1 cellular context compared by ENCODE assay signal in the genomic region with DNA sequence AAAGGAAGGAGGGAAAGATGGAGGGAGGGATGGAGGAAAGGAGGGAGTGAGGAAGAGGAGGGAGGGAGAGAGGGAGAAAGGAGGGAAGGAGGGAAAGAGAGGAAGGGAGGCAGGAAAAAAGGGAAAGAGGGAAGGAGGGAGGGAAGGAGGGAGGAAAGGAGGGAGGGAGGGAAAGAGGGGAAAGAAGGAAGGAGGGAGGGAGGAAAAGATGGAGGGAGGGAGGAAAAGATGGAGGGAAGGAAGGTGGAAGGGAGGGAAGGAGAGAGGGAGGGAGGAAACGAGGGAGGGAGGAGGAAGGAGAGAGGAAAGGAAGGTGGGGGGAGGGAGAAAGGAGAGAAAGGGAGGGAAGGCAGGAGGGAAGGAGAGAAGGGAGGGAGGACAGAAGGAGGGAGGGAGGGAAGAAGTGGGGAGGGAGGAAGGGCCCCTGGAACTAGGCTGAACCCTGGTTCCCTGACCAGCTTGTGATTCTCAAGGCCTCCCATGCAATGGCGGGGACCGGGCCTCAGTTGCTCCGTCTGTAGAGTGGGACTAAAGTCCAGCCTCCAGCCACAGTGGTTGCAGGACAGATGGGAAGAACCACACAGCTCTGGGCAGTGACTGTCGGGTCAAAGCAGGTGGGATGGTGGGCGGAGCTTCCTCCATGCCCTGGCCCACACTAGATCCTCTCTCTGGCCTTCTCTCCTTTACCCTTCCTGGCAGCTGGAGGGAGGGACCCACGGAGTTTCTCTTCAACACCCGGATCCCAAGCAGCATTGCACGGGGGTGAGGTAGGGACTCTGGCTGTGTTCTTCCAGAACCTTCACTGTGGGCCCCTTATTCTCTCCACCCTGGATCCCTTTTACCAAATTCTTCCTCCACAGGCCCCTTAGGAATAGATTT.
A peak's percentile ranks its signal among the peaks of the same experiment; 100 is the strongest.
TF ChIP-seq lines count a peak whose summit lies in the region.

No MANE protein-coding gene starts in this region.

TF ChIP-seq in HepG2, 621 proteins besides CTCF, POLR2A, EP300 and RAD21 (continued from another document and continues in another):
- TF ChIP-seq, protein P1, sequence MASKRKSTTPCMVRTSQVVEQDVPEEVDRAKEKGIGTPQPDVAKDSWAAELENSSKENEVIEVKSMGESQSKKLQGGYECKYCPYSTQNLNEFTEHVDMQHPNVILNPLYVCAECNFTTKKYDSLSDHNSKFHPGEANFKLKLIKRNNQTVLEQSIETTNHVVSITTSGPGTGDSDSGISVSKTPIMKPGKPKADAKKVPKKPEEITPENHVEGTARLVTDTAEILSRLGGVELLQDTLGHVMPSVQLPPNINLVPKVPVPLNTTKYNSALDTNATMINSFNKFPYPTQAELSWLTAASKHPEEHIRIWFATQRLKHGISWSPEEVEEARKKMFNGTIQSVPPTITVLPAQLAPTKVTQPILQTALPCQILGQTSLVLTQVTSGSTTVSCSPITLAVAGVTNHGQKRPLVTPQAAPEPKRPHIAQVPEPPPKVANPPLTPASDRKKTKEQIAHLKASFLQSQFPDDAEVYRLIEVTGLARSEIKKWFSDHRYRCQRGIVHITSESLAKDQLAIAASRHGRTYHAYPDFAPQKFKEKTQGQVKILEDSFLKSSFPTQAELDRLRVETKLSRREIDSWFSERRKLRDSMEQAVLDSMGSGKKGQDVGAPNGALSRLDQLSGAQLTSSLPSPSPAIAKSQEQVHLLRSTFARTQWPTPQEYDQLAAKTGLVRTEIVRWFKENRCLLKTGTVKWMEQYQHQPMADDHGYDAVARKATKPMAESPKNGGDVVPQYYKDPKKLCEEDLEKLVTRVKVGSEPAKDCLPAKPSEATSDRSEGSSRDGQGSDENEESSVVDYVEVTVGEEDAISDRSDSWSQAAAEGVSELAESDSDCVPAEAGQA (IDR thresholded peaks at IDR 0.05; ENCODE audit: low read depth) = no peak
- TF ChIP-seq, protein P1 (CRISPR knock-in tag; IDR thresholded peaks at IDR 0.05; ENCODE audit: borderline replicate concordance) = no peak
- TF ChIP-seq, protein P2, sequence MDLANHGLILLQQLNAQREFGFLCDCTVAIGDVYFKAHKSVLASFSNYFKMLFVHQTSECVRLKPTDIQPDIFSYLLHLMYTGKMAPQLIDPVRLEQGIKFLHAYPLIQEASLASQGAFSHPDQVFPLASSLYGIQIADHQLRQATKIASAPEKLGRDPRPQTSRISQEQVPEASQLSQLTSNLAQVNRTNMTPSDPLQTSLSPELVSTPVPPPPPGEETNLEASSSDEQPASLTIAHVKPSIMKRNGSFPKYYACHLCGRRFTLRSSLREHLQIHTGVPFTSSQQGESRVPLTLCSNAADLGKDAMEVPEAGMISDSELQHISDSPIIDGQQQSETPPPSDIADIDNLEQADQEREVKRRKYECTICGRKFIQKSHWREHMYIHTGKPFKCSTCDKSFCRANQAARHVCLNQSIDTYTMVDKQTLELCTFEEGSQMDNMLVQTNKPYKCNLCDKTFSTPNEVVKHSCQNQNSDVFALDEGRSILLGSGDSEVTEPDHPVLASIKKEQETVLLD (CRISPR knock-in tag; IDR thresholded peaks at IDR 0.05; ENCODE audit: low read depth) = no peak
- TF ChIP-seq ZNF619 (CRISPR knock-in tag; IDR thresholded peaks at IDR 0.05) (0 out of 2 replicates have a peak, but pooled peaks have one; percentile 27), ADNP (CRISPR knock-in tag; IDR thresholded peaks at IDR 0.05) (peak; percentile 69; the same call in 1 of the 2 replicates), ZFY (CRISPR knock-in tag; IDR thresholded peaks at IDR 0.05) (no peak), PCBP1 (IDR thresholded peaks at IDR 0.05; ENCODE audit: borderline replicate concordance, low read depth, low read length) (peak; percentile 84; the same call in 1 of the 2 replicates), BORCS8-MEF2B (CRISPR knock-in tag; IDR thresholded peaks at IDR 0.05) (0 out of 2 replicates have a peak, but pooled peaks have one; percentile 25), KDM5B (CRISPR knock-in tag; IDR thresholded peaks at IDR 0.05; ENCODE audit: borderline replicate concordance) (peak; percentile 21; the same call in 1 of the 2 replicates), ZNF143 (CRISPR knock-in tag; IDR thresholded peaks at IDR 0.05) (no peak), U2AF1 (optimal IDR thresholded peaks at IDR 0.05; ENCODE audit: low read depth, low read length) (no peak), NFE2L1 (CRISPR knock-in tag; IDR thresholded peaks at IDR 0.05; ENCODE audit: borderline replicate concordance) (no peak), ZNF768 (CRISPR knock-in tag; IDR thresholded peaks at IDR 0.05) (peak; percentile 80), SMAD9 (CRISPR knock-in tag; IDR thresholded peaks at IDR 0.05) (no peak), EHMT2 (IDR thresholded peaks at IDR 0.05; ENCODE audit: borderline replicate concordance, low read depth, low read length) (no peak), ZNF274 (CRISPR knock-in tag; IDR thresholded peaks at IDR 0.05) (no peak; the same call in 1 of the 2 replicates), KDM1A (CRISPR knock-in tag; IDR thresholded peaks at IDR 0.05) (peak; percentile 86), PCBP2 (optimal IDR thresholded peaks at IDR 0.05; ENCODE audit: low read depth, low read length, poor library complexity, severe bottlenecking) (peak; percentile 98), CBX1 (IDR thresholded peaks at IDR 0.05; ENCODE audit: low read depth) (peak; percentile 53), SALL1 (CRISPR knock-in tag; IDR thresholded peaks at IDR 0.05) (0 out of 2 replicates have a peak, but pooled peaks have one; percentile 4), ZNF350 (CRISPR knock-in tag; IDR thresholded peaks at IDR 0.05; ENCODE audit: borderline replicate concordance, low read depth) (0 out of 2 replicates have a peak, but pooled peaks have one; percentile 17), YEATS2 (CRISPR knock-in tag; IDR thresholded peaks at IDR 0.05; ENCODE audit: borderline replicate concordance) (peak; percentile 17; the same call in 1 of the 2 replicates), ZNF75D (CRISPR knock-in tag; IDR thresholded peaks at IDR 0.05; ENCODE audit: borderline replicate concordance) (no peak), ZNF841 (CRISPR knock-in tag; IDR thresholded peaks at IDR 0.05; ENCODE audit: borderline replicate concordance) (no peak)
- TF ChIP-seq, protein P3, sequence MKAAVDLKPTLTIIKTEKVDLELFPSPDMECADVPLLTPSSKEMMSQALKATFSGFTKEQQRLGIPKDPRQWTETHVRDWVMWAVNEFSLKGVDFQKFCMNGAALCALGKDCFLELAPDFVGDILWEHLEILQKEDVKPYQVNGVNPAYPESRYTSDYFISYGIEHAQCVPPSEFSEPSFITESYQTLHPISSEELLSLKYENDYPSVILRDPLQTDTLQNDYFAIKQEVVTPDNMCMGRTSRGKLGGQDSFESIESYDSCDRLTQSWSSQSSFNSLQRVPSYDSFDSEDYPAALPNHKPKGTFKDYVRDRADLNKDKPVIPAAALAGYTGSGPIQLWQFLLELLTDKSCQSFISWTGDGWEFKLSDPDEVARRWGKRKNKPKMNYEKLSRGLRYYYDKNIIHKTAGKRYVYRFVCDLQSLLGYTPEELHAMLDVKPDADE (CRISPR knock-in tag; IDR thresholded peaks at IDR 0.05) = no peak
- TF ChIP-seq, protein P4, sequence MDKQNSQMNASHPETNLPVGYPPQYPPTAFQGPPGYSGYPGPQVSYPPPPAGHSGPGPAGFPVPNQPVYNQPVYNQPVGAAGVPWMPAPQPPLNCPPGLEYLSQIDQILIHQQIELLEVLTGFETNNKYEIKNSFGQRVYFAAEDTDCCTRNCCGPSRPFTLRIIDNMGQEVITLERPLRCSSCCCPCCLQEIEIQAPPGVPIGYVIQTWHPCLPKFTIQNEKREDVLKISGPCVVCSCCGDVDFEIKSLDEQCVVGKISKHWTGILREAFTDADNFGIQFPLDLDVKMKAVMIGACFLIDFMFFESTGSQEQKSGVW (CRISPR knock-in tag; IDR thresholded peaks at IDR 0.05; ENCODE audit: borderline replicate concordance) = no peak
- TF ChIP-seq, protein P5, sequence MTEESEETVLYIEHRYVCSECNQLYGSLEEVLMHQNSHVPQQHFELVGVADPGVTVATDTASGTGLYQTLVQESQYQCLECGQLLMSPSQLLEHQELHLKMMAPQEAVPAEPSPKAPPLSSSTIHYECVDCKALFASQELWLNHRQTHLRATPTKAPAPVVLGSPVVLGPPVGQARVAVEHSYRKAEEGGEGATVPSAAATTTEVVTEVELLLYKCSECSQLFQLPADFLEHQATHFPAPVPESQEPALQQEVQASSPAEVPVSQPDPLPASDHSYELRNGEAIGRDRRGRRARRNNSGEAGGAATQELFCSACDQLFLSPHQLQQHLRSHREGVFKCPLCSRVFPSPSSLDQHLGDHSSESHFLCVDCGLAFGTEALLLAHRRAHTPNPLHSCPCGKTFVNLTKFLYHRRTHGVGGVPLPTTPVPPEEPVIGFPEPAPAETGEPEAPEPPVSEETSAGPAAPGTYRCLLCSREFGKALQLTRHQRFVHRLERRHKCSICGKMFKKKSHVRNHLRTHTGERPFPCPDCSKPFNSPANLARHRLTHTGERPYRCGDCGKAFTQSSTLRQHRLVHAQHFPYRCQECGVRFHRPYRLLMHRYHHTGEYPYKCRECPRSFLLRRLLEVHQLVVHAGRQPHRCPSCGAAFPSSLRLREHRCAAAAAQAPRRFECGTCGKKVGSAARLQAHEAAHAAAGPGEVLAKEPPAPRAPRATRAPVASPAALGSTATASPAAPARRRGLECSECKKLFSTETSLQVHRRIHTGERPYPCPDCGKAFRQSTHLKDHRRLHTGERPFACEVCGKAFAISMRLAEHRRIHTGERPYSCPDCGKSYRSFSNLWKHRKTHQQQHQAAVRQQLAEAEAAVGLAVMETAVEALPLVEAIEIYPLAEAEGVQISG (CRISPR knock-in tag; IDR thresholded peaks at IDR 0.05) = no peak
- TF ChIP-seq, protein P6, sequence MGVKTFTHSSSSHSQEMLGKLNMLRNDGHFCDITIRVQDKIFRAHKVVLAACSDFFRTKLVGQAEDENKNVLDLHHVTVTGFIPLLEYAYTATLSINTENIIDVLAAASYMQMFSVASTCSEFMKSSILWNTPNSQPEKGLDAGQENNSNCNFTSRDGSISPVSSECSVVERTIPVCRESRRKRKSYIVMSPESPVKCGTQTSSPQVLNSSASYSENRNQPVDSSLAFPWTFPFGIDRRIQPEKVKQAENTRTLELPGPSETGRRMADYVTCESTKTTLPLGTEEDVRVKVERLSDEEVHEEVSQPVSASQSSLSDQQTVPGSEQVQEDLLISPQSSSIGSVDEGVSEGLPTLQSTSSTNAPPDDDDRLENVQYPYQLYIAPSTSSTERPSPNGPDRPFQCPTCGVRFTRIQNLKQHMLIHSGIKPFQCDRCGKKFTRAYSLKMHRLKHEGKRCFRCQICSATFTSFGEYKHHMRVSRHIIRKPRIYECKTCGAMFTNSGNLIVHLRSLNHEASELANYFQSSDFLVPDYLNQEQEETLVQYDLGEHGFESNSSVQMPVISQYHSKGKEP (CRISPR knock-in tag; IDR thresholded peaks at IDR 0.05) = no peak
- TF ChIP-seq, protein P7, sequence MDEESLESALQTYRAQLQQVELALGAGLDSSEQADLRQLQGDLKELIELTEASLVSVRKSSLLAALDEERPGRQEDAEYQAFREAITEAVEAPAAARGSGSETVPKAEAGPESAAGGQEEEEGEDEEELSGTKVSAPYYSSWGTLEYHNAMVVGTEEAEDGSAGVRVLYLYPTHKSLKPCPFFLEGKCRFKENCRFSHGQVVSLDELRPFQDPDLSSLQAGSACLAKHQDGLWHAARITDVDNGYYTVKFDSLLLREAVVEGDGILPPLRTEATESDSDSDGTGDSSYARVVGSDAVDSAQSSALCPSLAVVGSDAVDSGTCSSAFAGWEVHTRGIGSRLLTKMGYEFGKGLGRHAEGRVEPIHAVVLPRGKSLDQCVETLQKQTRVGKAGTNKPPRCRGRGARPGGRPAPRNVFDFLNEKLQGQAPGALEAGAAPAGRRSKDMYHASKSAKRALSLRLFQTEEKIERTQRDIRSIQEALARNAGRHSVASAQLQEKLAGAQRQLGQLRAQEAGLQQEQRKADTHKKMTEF (CRISPR knock-in tag; IDR thresholded peaks at IDR 0.05) = no peak
- TF ChIP-seq, protein P8, sequence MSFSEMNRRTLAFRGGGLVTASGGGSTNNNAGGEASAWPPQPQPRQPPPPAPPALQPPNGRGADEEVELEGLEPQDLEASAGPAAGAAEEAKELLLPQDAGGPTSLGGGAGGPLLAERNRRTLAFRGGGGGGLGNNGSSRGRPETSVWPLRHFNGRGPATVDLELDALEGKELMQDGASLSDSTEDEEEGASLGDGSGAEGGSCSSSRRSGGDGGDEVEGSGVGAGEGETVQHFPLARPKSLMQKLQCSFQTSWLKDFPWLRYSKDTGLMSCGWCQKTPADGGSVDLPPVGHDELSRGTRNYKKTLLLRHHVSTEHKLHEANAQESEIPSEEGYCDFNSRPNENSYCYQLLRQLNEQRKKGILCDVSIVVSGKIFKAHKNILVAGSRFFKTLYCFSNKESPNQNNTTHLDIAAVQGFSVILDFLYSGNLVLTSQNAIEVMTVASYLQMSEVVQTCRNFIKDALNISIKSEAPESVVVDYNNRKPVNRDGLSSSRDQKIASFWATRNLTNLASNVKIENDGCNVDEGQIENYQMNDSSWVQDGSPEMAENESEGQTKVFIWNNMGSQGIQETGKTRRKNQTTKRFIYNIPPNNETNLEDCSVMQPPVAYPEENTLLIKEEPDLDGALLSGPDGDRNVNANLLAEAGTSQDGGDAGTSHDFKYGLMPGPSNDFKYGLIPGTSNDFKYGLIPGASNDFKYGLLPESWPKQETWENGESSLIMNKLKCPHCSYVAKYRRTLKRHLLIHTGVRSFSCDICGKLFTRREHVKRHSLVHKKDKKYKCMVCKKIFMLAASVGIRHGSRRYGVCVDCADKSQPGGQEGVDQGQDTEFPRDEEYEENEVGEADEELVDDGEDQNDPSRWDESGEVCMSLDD (CRISPR knock-in tag; IDR thresholded peaks at IDR 0.05; ENCODE audit: borderline replicate concordance) = no peak
- TF ChIP-seq, protein P9, sequence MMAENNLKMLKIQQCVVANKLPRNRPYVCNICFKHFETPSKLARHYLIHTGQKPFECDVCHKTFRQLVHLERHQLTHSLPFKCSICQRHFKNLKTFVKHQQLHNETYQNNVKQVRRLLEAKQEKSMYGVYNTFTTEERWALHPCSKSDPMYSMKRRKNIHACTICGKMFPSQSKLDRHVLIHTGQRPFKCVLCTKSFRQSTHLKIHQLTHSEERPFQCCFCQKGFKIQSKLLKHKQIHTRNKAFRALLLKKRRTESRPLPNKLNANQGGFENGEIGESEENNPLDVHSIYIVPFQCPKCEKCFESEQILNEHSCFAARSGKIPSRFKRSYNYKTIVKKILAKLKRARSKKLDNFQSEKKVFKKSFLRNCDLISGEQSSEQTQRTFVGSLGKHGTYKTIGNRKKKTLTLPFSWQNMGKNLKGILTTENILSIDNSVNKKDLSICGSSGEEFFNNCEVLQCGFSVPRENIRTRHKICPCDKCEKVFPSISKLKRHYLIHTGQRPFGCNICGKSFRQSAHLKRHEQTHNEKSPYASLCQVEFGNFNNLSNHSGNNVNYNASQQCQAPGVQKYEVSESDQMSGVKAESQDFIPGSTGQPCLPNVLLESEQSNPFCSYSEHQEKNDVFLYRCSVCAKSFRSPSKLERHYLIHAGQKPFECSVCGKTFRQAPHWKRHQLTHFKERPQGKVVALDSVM (CRISPR knock-in tag; IDR thresholded peaks at IDR 0.05) = no peak
